In genomic region chr1:181936768-181937581, GRCh38 we compare ENCODE assay signal across 8 cellular contexts.
DNase-seq lines count a peak whose midpoint lies in the region; ATAC-seq and TF ChIP-seq lines count a peak whose summit lies in the region.

No MANE protein-coding gene starts in this region.

- H3K4me3 ChIP-seq in WERI-Rb-1 (ENCODE audit: low read depth, low read length) (no peak overlapping the region), osteoblast (ENCODE audit: insufficient read depth, low read length) (no peak overlapping the region)

- H3K4me3 Mint-ChIP-seq in endothelial cell (ENCODE audit: unreplicated experiment) = no peak overlapping the region

- ATAC-seq in GM19455 (IDR thresholded peaks at IDR 0.05; ENCODE audit: unreplicated experiment) (peak; percentile 88), HG03378 (IDR thresholded peaks at IDR 0.05; ENCODE audit: unreplicated experiment) (peak; percentile 83)

- peak; percentile 92 for DNase-seq in DMS53 treated with DMSO at 0.1 percent for 48 hours (lab: John Stamatoyannopoulos, UW; ENCODE audit: unreplicated experiment)
- DNase-seq in NCI-H2171 treated with DMSO at 0.1 percent for 48 hours (lab: John Stamatoyannopoulos, UW) = peak; percentile 53
- peak; percentile 33 for DNase-seq in WERI-Rb-1
- peak; percentile 78 for DNase-seq in endothelial cell (ENCODE audit: low spot score)
- peak; percentile 31 for DNase-seq in osteoblast (ENCODE audit: insufficient read length, low spot score, missing footprints)
- DNase-seq in mesenteric fat pad (ENCODE audit: low spot score) = no peak

- no peaks in the 10 kb centered on the region for H4K20me1 ChIP-seq in osteoblast (ENCODE audit: insufficient read depth, low read length)

- H3K4me1 ChIP-seq in osteoblast (ENCODE audit: insufficient read depth, low read length) = no peaks in the 10 kb centered on the region

- H3K36me3 Mint-ChIP-seq in endothelial cell (ENCODE audit: low read depth, unreplicated experiment) = no peaks in the 10 kb centered on the region

- TF ChIP-seq CTCF in WERI-Rb-1 (IDR thresholded peaks at IDR 0.05; ENCODE audit: low read depth, low read length) (peak; percentile 50), endothelial cell (IDR thresholded peaks at IDR 0.05; ENCODE audit: unreplicated experiment) (peak; percentile 68), osteoblast (IDR thresholded peaks at IDR 0.05; ENCODE audit: extremely low read depth, low read depth, low read length) (peak; percentile 27)

- no peaks in the 10 kb centered on the region for H3K9me3 Mint-ChIP-seq in endothelial cell (ENCODE audit: unreplicated experiment)

- H3K4me1 Mint-ChIP-seq in endothelial cell (ENCODE audit: unreplicated experiment) = no peaks in the 10 kb centered on the region

- H3K27me3 Mint-ChIP-seq in endothelial cell (ENCODE audit: unreplicated experiment) = no peaks in the 10 kb centered on the region

- H3K79me2 ChIP-seq in osteoblast (ENCODE audit: insufficient read depth, low read length) = no peaks in the 10 kb centered on the region

- H3K9me3 ChIP-seq in WERI-Rb-1 (ENCODE audit: severe bottlenecking) (no peaks in the 10 kb centered on the region), osteoblast (ENCODE audit: low read depth, low read length) (no peaks in the 10 kb centered on the region)

- H3K36me3 ChIP-seq in WERI-Rb-1 (no peaks in the 10 kb centered on the region), osteoblast (ENCODE audit: insufficient read depth, low read length) (no peaks in the 10 kb centered on the region)

- no peak overlapping the region for H3K4me2 ChIP-seq in osteoblast (ENCODE audit: insufficient read depth, low read length)

- no peak overlapping the region for H2AFZ ChIP-seq in osteoblast (ENCODE audit: low read length)

- no peak overlapping the region for H3K27ac Mint-ChIP-seq in endothelial cell (ENCODE audit: unreplicated experiment)

- H3K27me3 ChIP-seq in WERI-Rb-1 (ENCODE audit: insufficient read depth, low read depth, severe bottlenecking) (peaks cover 2% of the 10 kb centered on the region), osteoblast (ENCODE audit: insufficient read depth, low read length) (no peaks in the 10 kb centered on the region)

- H3K27ac ChIP-seq in WERI-Rb-1 (no peak overlapping the region), osteoblast (ENCODE audit: low read depth, low read length) (no peak overlapping the region)
